24 cellular contexts compared by ENCODE assay signal in the genomic region with DNA sequence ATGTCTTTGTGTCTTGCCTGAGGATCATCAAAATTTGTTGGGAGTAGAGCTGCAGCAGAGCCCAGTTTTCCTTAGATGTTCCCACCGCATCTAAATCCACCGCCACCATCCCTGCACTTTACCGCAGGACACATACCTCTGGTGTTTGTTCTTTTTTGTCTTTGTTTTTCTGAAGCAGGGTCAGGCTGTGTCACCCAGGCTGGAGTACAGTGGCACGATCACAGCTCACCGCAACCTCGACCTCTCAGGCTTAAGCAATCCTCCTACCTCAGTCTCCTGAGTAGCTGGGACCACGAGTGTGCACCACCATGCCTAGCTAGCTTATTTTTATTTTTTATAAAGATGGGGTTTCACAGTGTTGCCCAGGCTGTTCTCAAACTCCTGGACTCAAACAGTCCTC. TPM values are rescaled to one million over a fixed set of nuclear protein-coding genes. Genes with fewer than 3 reads are reported as not detected.
DNase-seq lines count a peak whose midpoint lies in the region; ATAC-seq and TF ChIP-seq lines count a peak whose summit lies in the region.
"Had no signal": no experiment of that assay in that cellular context is flagged by ENCODE, and none has a peak within 500 bp of the region (broad histone marks: within the 10 kb centered on the region; RNA-seq: fewer than 3 reads in every experiment).

No MANE protein-coding gene starts in this region.

- H3K4me1 ChIP-seq in DND-41 (ENCODE audit: insufficient read depth, low read length): peaks cover 32% of the 10 kb centered on the region

- no peak overlapping the region for H3K27ac ChIP-seq in DND-41 (ENCODE audit: low read length)
- H3K27ac ChIP-seq: BLaER1 treated with 17β-estradiol and CSF1 and Interleukin-3, amounts not matched to agents 10 nM and 100 nM; PC-9 had no signal

- no peaks in the 10 kb centered on the region for H3K27me3 Mint-ChIP-seq in activated CD8-positive, alpha-beta T cell treated with anti-CD3 and anti-CD28 coated beads for 36 hours
- H3K27me3 Mint-ChIP-seq in activated CD8-positive, alpha-beta T cell treated with anti-CD3 and anti-CD28 coated beads, Interleukin-2, amount 10 ng/mL, durations not matched to agents 7 days and 5 days (ENCODE audit: low read depth): no peaks in the 10 kb centered on the region
- no peaks in the 10 kb centered on the region for H3K27me3 Mint-ChIP-seq in activated T-helper 1 cell treated with anti-CD3 and anti-CD28 coated beads, Interleukin-12 subunit alpha, Interleukin-12 subunit beta, Interleukin-2, Interleukin-4 antibody, amounts not matched to agents 30 ng/mL and 10 ng/mL and 1 ng/mL, durations not matched to agents 14 hours and 24 hours and 36 hours (ENCODE audit: insufficient read depth)
- peaks cover 4% of the 10 kb centered on the region for H3K27me3 Mint-ChIP-seq in neural crest cell (ENCODE audit: low read depth)
- H3K27me3 Mint-ChIP-seq: CD4-positive, alpha-beta T cell had no signal

- H3K4me3 ChIP-seq in DND-41 (ENCODE audit: low read depth in 1 of 2, low read length in 2 of 2): no peak overlapping the region
- H3K4me3 ChIP-seq: BLaER1 treated with 17β-estradiol and CSF1 and Interleukin-3, amounts not matched to agents 10 nM and 100 nM; HAP-1; K562; PC-9 had no signal

- H3K4me2 ChIP-seq in DND-41 (ENCODE audit: insufficient read depth, low read length): peak overlapping the region; percentile 3; the same call in 1 of the 2 replicates
- H3K4me2 ChIP-seq: PC-9 had no signal

- peaks cover 98% of the 10 kb centered on the region for H3K79me2 ChIP-seq in DND-41 (ENCODE audit: insufficient read depth, low read length)

- H3K4me3 Mint-ChIP-seq in activated CD8-positive, alpha-beta T cell treated with anti-CD3 and anti-CD28 coated beads for 36 hours: no peak overlapping the region
- no peak overlapping the region for H3K4me3 Mint-ChIP-seq in activated CD8-positive, alpha-beta T cell treated with anti-CD3 and anti-CD28 coated beads, Interleukin-2, amount 10 ng/mL, durations not matched to agents 7 days and 5 days
- no peak overlapping the region for H3K4me3 Mint-ChIP-seq in activated T-helper 1 cell treated with anti-CD3 and anti-CD28 coated beads, Interleukin-12 subunit alpha, Interleukin-12 subunit beta, Interleukin-2, Interleukin-4 antibody, amounts not matched to agents 30 ng/mL and 10 ng/mL and 1 ng/mL, durations not matched to agents 14 hours and 24 hours and 36 hours
- peak overlapping the region; percentile 47 for H3K4me3 Mint-ChIP-seq in neural crest cell
- H3K4me3 Mint-ChIP-seq: HFFc6 had no signal

- no peak for TF ChIP-seq CTCF in activated CD8-positive, alpha-beta T cell treated with anti-CD3 and anti-CD28 coated beads for 36 hours (IDR thresholded peaks at IDR 0.05)
- no peak for TF ChIP-seq CTCF in DND-41 (IDR thresholded peaks at IDR 0.05; ENCODE audit: borderline replicate concordance, extremely low read depth, low read length, poor library complexity, severe bottlenecking)
- TF ChIP-seq CTCF in neural crest cell (conservative IDR thresholded peaks at IDR 0.05): no peak

- no peaks in the 10 kb centered on the region for H3K27me3 ChIP-seq in DND-41 (ENCODE audit: insufficient read depth, low read length, poor library complexity)
- H3K27me3 ChIP-seq: BLaER1 treated with 17β-estradiol and CSF1 and Interleukin-3, amounts not matched to agents 10 nM and 100 nM had no signal

- no peak overlapping the region for H2AFZ ChIP-seq in DND-41 (ENCODE audit: low read depth, low read length)
- H2AFZ ChIP-seq: PC-9 had no signal

- no peak overlapping the region for H3K9ac ChIP-seq in DND-41 (ENCODE audit: low read depth, low read length)
- H3K9ac ChIP-seq: BLaER1 treated with 17β-estradiol and CSF1 and Interleukin-3, amounts not matched to agents 10 nM and 100 nM had no signal

- H3K36me3 ChIP-seq in DND-41 (ENCODE audit: insufficient read depth, low read length): peaks cover 50% of the 10 kb centered on the region

- peaks cover 77% of the 10 kb centered on the region for H4K20me1 ChIP-seq in DND-41 (ENCODE audit: insufficient read depth, low read length)

- no peak for ATAC-seq in activated CD8-positive, alpha-beta T cell treated with anti-CD3 and anti-CD28 coated beads for 36 hours
- ATAC-seq in activated CD8-positive, alpha-beta T cell treated with anti-CD3 and anti-CD28 coated beads, Interleukin-2, amount 10 ng/mL, durations not matched to agents 7 days and 5 days: no peak
- ATAC-seq in DND-41 (ENCODE audit: insufficient read depth, low read depth): no peak
- ATAC-seq in GM21529 (IDR thresholded peaks at IDR 0.05; ENCODE audit: unreplicated experiment): no peak
- ATAC-seq: K562 had no signal

- DNase-seq in activated CD8-positive, alpha-beta T cell treated with anti-CD3 and anti-CD28 coated beads for 36 hours: no peak
- no peak for DNase-seq in activated CD8-positive, alpha-beta T cell treated with anti-CD3 and anti-CD28 coated beads, Interleukin-2, amount 10 ng/mL, durations not matched to agents 7 days and 5 days
- DNase-seq in DND-41 (no peak), neural crest cell (ENCODE audit: low read depth, low spot score) (no peak), NCI-H524 treated with DMSO at 0.1 percent for 48 hours (lab: John Stamatoyannopoulos, UW) (no peak), DMS79 (lab: John Stamatoyannopoulos, UW) (no peak)
- no peak for DNase-seq in activated T-helper 1 cell treated with anti-CD3 and anti-CD28 coated beads, Interleukin-12 subunit alpha, Interleukin-12 subunit beta, Interleukin-2, Interleukin-4 antibody, amounts not matched to agents 30 ng/mL and 10 ng/mL and 1 ng/mL, durations not matched to agents 14 hours and 24 hours and 36 hours (ENCODE audit: low spot score)
- DNase-seq: AML-193; CD4-positive, alpha-beta T cell; GOT3; HFFc6; Kasumi-1; MV-4-11; NCI-H1105; NCI-H1436 treated with DMSO at 0.1 percent for 48 hours; NCI-H187 treated with DMSO at 0.1 percent for 48 hours; NCI-H446; NCI-H526 treated with DMSO at 0.1 percent for 48 hours; PC-9; SHP77 had no signal

- intact Hi-C loops in activated CD8-positive, alpha-beta T cell treated with anti-CD3 and anti-CD28 coated beads for 36 hours (cut with micrococcal nuclease): no loop called here
- intact Hi-C loops in activated T-helper 1 cell treated with anti-CD3 and anti-CD28 coated beads, Interleukin-12 subunit alpha, Interleukin-12 subunit beta, Interleukin-2, Interleukin-4 antibody, amounts not matched to agents 30 ng/mL and 10 ng/mL and 1 ng/mL, durations not matched to agents 14 hours and 24 hours and 36 hours (cut with micrococcal nuclease): loop anchor here (5.0 to 10.0 kb wide), 2 partner anchors 780 to 963 kb away; a partner anchor contains a TSS

- CTCF ChIA-PET in activated CD8-positive, alpha-beta T cell treated with anti-CD3 and anti-CD28 coated beads for 36 hours (lab: Charles Lee): interaction anchor here (0.9 kb wide), 1 partner anchor 304 kb away, joined by 3 read pairs; no protein-coding TSS in a partner anchor
- CTCF ChIA-PET in activated CD8-positive, alpha-beta T cell treated with anti-CD3 and anti-CD28 coated beads, Interleukin-2, amount 10 ng/mL, durations not matched to agents 7 days and 5 days (lab: Charles Lee): no interaction called here

- H3K9me3 Mint-ChIP-seq in activated CD8-positive, alpha-beta T cell treated with anti-CD3 and anti-CD28 coated beads for 36 hours: no peaks in the 10 kb centered on the region
- H3K9me3 Mint-ChIP-seq in activated CD8-positive, alpha-beta T cell treated with anti-CD3 and anti-CD28 coated beads, Interleukin-2, amount 10 ng/mL, durations not matched to agents 7 days and 5 days (ENCODE audit: insufficient read depth): no peaks in the 10 kb centered on the region
- no peaks in the 10 kb centered on the region for H3K9me3 Mint-ChIP-seq in activated T-helper 1 cell treated with anti-CD3 and anti-CD28 coated beads, Interleukin-12 subunit alpha, Interleukin-12 subunit beta, Interleukin-2, Interleukin-4 antibody, amounts not matched to agents 30 ng/mL and 10 ng/mL and 1 ng/mL, durations not matched to agents 14 hours and 24 hours and 36 hours
- H3K9me3 Mint-ChIP-seq in neural crest cell: no peaks in the 10 kb centered on the region
- H3K9me3 Mint-ChIP-seq: CD4-positive, alpha-beta T cell; HFFc6 had no signal

- peaks cover 72% of the 10 kb centered on the region for H3K4me1 Mint-ChIP-seq in activated CD8-positive, alpha-beta T cell treated with anti-CD3 and anti-CD28 coated beads for 36 hours (ENCODE audit: low read depth)
- peaks cover 56% of the 10 kb centered on the region for H3K4me1 Mint-ChIP-seq in activated CD8-positive, alpha-beta T cell treated with anti-CD3 and anti-CD28 coated beads, Interleukin-2, amount 10 ng/mL, durations not matched to agents 7 days and 5 days (ENCODE audit: low read depth)
- peaks cover 71% of the 10 kb centered on the region for H3K4me1 Mint-ChIP-seq in activated T-helper 1 cell treated with anti-CD3 and anti-CD28 coated beads, Interleukin-12 subunit alpha, Interleukin-12 subunit beta, Interleukin-2, Interleukin-4 antibody, amounts not matched to agents 30 ng/mL and 10 ng/mL and 1 ng/mL, durations not matched to agents 14 hours and 24 hours and 36 hours (ENCODE audit: low read depth)
- peaks cover 40% of the 10 kb centered on the region for H3K4me1 Mint-ChIP-seq in neural crest cell

- H3K36me3 Mint-ChIP-seq in activated CD8-positive, alpha-beta T cell treated with anti-CD3 and anti-CD28 coated beads for 36 hours (ENCODE audit: low read depth): peaks cover 69% of the 10 kb centered on the region
- peaks cover 55% of the 10 kb centered on the region for H3K36me3 Mint-ChIP-seq in activated CD8-positive, alpha-beta T cell treated with anti-CD3 and anti-CD28 coated beads, Interleukin-2, amount 10 ng/mL, durations not matched to agents 7 days and 5 days (ENCODE audit: low read depth)
- peaks cover 36% of the 10 kb centered on the region for H3K36me3 Mint-ChIP-seq in activated T-helper 1 cell treated with anti-CD3 and anti-CD28 coated beads, Interleukin-12 subunit alpha, Interleukin-12 subunit beta, Interleukin-2, Interleukin-4 antibody, amounts not matched to agents 30 ng/mL and 10 ng/mL and 1 ng/mL, durations not matched to agents 14 hours and 24 hours and 36 hours (ENCODE audit: low read depth)
- H3K36me3 Mint-ChIP-seq in neural crest cell (ENCODE audit: low read depth): peaks cover 8% of the 10 kb centered on the region

- peak overlapping the region; percentile 95 for H3K27ac Mint-ChIP-seq in activated CD8-positive, alpha-beta T cell treated with anti-CD3 and anti-CD28 coated beads for 36 hours
- H3K27ac Mint-ChIP-seq in activated CD8-positive, alpha-beta T cell treated with anti-CD3 and anti-CD28 coated beads, Interleukin-2, amount 10 ng/mL, durations not matched to agents 7 days and 5 days: no peak overlapping the region
- peak overlapping the region; percentile 66 for H3K27ac Mint-ChIP-seq in activated T-helper 1 cell treated with anti-CD3 and anti-CD28 coated beads, Interleukin-12 subunit alpha, Interleukin-12 subunit beta, Interleukin-2, Interleukin-4 antibody, amounts not matched to agents 30 ng/mL and 10 ng/mL and 1 ng/mL, durations not matched to agents 14 hours and 24 hours and 36 hours
- no peak overlapping the region for H3K27ac Mint-ChIP-seq in neural crest cell (ENCODE audit: unreplicated experiment)
- H3K27ac Mint-ChIP-seq: HFFc6 had no signal

- H3K9me3 ChIP-seq in DND-41 (ENCODE audit: insufficient read depth, low read length, severe bottlenecking): no peaks in the 10 kb centered on the region
- H3K9me3 ChIP-seq: HAP-1 had no signal

- POLR2A ChIA-PET in activated CD8-positive, alpha-beta T cell treated with anti-CD3 and anti-CD28 coated beads for 36 hours (lab: Charles Lee): interaction anchor here (0.6 to 0.8 kb wide), 2 partner anchors 13 to 19 kb away, joined by 3 read pairs; no protein-coding TSS in a partner anchor
- POLR2A ChIA-PET in activated CD8-positive, alpha-beta T cell treated with anti-CD3 and anti-CD28 coated beads, Interleukin-2, amount 10 ng/mL, durations not matched to agents 7 days and 5 days (lab: Charles Lee): interaction anchor here (1.0 kb wide), 1 partner anchor 14 kb away, joined by 3 read pairs; no protein-coding TSS in a partner anchor

RNA-seq across cellular contexts. Expression of a gene that starts 4.6 kb away (rescaled TPM):
- 10 to 100 TPM; 78.9 to 83.5 TPM for total RNA-seq in activated CD8-positive, alpha-beta T cell treated with anti-CD3 and anti-CD28 coated beads for 36 hours
- 10 to 100 TPM; 45.0 to 45.3 TPM for total RNA-seq in activated CD8-positive, alpha-beta T cell treated with anti-CD3 and anti-CD28 coated beads, Interleukin-2, amount 10 ng/mL, durations not matched to agents 7 days and 5 days
- 60.8 and 61.5 TPM in 2 replicates for total RNA-seq in activated T-helper 1 cell treated with anti-CD3 and anti-CD28 coated beads, Interleukin-12 subunit alpha, Interleukin-12 subunit beta, Interleukin-2, Interleukin-4 antibody, amounts not matched to agents 30 ng/mL and 10 ng/mL and 1 ng/mL, durations not matched to agents 14 hours and 24 hours and 36 hours
- total RNA-seq in neural crest cell: 52.8 and 53.3 TPM in 2 replicates

RNA-seq across cellular contexts. Expression of a gene that starts 4.7 kb away (rescaled TPM):
- 100 to 1,000 TPM; 330 to 339 TPM for total RNA-seq in activated CD8-positive, alpha-beta T cell treated with anti-CD3 and anti-CD28 coated beads for 36 hours
- total RNA-seq in activated CD8-positive, alpha-beta T cell treated with anti-CD3 and anti-CD28 coated beads, Interleukin-2, amount 10 ng/mL, durations not matched to agents 7 days and 5 days: 100 to 1,000 TPM; 331 TPM
- total RNA-seq in activated T-helper 1 cell treated with anti-CD3 and anti-CD28 coated beads, Interleukin-12 subunit alpha, Interleukin-12 subunit beta, Interleukin-2, Interleukin-4 antibody, amounts not matched to agents 30 ng/mL and 10 ng/mL and 1 ng/mL, durations not matched to agents 14 hours and 24 hours and 36 hours: 498 and 514 TPM in 2 replicates
- 582 and 603 TPM in 2 replicates for total RNA-seq in neural crest cell

Comparison
In these comparisons a context has a peak if more than half of its experiments do, and no peak if none do; other contexts are left out.
1. H3K27ac Mint-ChIP-seq: peak in activated CD8-positive, alpha-beta T cell treated with anti-CD3 and anti-CD28 coated beads for 36 hours (single experiment) and activated T-helper 1 cell treated with anti-CD3 and anti-CD28 coated beads, Interleukin-12 subunit alpha, Interleukin-12 subunit beta, Interleukin-2, Interleukin-4 antibody, amounts not matched to agents 30 ng/mL and 10 ng/mL and 1 ng/mL, durations not matched to agents 14 hours and 24 hours and 36 hours (single experiment); none in activated CD8-positive, alpha-beta T cell treated with anti-CD3 and anti-CD28 coated beads, Interleukin-2, amount 10 ng/mL, durations not matched to agents 7 days and 5 days (single experiment) and neural crest cell (single experiment).